2 cellular contexts compared by ENCODE assay signal in genomic region chr17:54347495-54347894, GRCh38.
TF ChIP-seq lines count a peak whose summit lies in the region.

No MANE protein-coding gene starts in this region.

TF ChIP-seq in A549, 52 proteins besides CTCF, POLR2A, EP300 and RAD21:
- TF ChIP-seq NFE2L2 (conservative IDR thresholded peaks at IDR 0.05; ENCODE audit: low read length) (no peak), MAFK (IDR thresholded peaks at IDR 0.05; ENCODE audit: partially characterized antibody) (peak; percentile 65)
TF ChIP-seq in A549: peak in this region for 1.

TF ChIP-seq in K562, 482 proteins besides CTCF, POLR2A, EP300 and RAD21:
- TF ChIP-seq, protein P1, sequence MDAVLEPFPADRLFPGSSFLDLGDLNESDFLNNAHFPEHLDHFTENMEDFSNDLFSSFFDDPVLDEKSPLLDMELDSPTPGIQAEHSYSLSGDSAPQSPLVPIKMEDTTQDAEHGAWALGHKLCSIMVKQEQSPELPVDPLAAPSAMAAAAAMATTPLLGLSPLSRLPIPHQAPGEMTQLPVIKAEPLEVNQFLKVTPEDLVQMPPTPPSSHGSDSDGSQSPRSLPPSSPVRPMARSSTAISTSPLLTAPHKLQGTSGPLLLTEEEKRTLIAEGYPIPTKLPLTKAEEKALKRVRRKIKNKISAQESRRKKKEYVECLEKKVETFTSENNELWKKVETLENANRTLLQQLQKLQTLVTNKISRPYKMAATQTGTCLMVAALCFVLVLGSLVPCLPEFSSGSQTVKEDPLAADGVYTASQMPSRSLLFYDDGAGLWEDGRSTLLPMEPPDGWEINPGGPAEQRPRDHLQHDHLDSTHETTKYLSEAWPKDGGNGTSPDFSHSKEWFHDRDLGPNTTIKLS (IDR thresholded peaks at IDR 0.05; ENCODE audit: borderline replicate concordance, low read depth), result no peak
- TF ChIP-seq ZNF316 (IDR thresholded peaks at IDR 0.05) (peak; percentile 24; the same call in 1 of the 2 replicates), MAFF (IDR thresholded peaks at IDR 0.05; ENCODE audit: low read length) (0 out of 2 replicates have a peak, but pooled peaks have one; percentile 16), MAFG (tag; conservative IDR thresholded peaks at IDR 0.05) (peak; percentile 20; the same call in 1 of the 2 replicates)
